ENCODE assay signal across 26 cellular contexts in genomic region chr5:5203441-5203840, GRCh38.
"Had no signal": no experiment of that assay in that cellular context is flagged by ENCODE, and none has a peak within 500 bp of the region (broad histone marks: within the 10 kb centered on the region; RNA-seq: fewer than 3 reads in every experiment).

No MANE protein-coding gene starts in this region.

- H3K27ac ChIP-seq: dorsolateral prefrontal cortex, foreskin keratinocyte, lower lobe of right lung, neutrophil, prostate gland, sigmoid colon, skin epidermis, suprapubic skin, transverse colon, upper lobe of right lung, vagina had no signal

- ATAC-seq: foreskin keratinocyte; left ventricle myocardium superior; lower lobe of right lung; natural killer cell treated with Interleukin-12 subunit alpha and Interleukin-12 subunit beta and Interleukin-15 and Interleukin-18, amount 100 ng/mL, for 72 hours; right cardiac atrium; stimulated activated naive CD8-positive, alpha-beta T cell treated with anti-CD3 and anti-CD28 coated beads, Interleukin-15, amount 100 ng/mL, for 72 hours; upper lobe of right lung had no signal

- DNase-seq: dorsolateral prefrontal cortex; effector CD4-positive, alpha-beta T cell; foreskin keratinocyte; hypothalamus; immature natural killer cell; islet precursor cell; kidney glomerular epithelial cell; left ventricle myocardium superior; lower lobe of right lung; naive B cell; right cardiac atrium; sigmoid colon; stimulated activated CD4-positive, alpha-beta T cell treated with anti-CD3 and anti-CD28 coated beads, Interleukin-15, amount 100 ng/mL, for 24 hours; stimulated activated CD4-positive, alpha-beta T cell treated with anti-CD3 and anti-CD28 coated beads, Interleukin-4, amount 100 ng/mL, for 1 hour; stimulated activated CD8-positive, alpha-beta memory T cell treated with anti-CD3 and anti-CD28 coated beads, Interleukin-4, amount 100 ng/mL, for 48 hours; stimulated activated naive CD4-positive, alpha-beta T cell; stimulated activated naive CD8-positive, alpha-beta T cell treated with anti-CD3 and anti-CD28 coated beads, Interleukin-15, amount 100 ng/mL, for 72 hours; transverse colon; upper lobe of right lung had no signal

- FAIRE-seq: colon had no signal

- H3K9me3 ChIP-seq: lower lobe of right lung, neutrophil, prostate gland, sigmoid colon, suprapubic skin, transverse colon, upper lobe of right lung, vagina had no signal

- H3K36me3 ChIP-seq: lower lobe of right lung, neutrophil, prostate gland, sigmoid colon, suprapubic skin, transverse colon, upper lobe of right lung, vagina had no signal

- H3K4me3 ChIP-seq: dorsolateral prefrontal cortex, lower lobe of right lung, prostate gland, sigmoid colon, skin epidermis, suprapubic skin, transverse colon, upper lobe of right lung, vagina had no signal

- H3K4me1 ChIP-seq: foreskin keratinocyte, lower lobe of right lung, prostate gland, sigmoid colon, suprapubic skin, transverse colon, upper lobe of right lung, vagina had no signal

- H3K27me3 ChIP-seq: neutrophil, sigmoid colon, suprapubic skin, transverse colon, upper lobe of right lung, vagina had no signal
